Comparison of ENCODE assay signal across 2 cellular contexts in the genomic region with DNA sequence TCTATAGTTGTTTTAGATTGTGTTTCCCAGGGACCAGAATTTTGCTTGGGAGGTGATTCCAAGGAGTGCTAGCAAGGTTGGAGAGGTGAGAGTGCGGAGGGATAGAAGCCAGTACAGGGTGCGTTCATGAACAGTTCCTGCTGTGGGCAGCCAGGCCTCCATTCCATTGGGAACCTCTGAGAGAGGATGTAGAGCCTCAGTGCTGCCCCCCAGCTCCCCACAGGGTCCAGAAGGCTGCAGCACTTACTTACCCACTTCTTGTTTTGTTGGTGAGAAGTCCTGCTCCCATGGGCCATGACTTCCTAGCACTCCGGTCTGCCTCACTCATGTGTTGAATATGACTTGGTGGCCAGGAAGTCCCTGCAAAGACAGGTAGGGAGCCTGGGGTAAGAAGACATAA.
TF ChIP-seq lines count a peak whose summit lies in the region.

No MANE protein-coding gene starts in this region.

TF ChIP-seq in SK-N-SH, 30 proteins besides CTCF, POLR2A, EP300 and RAD21 (continued from another document):
- TF ChIP-seq ELF1 (IDR thresholded peaks at IDR 0.05): no peak
- TF ChIP-seq NRF1 (IDR thresholded peaks at IDR 0.05; ENCODE audit: low read depth, low read length): no peak
- TF ChIP-seq, protein P1, sequence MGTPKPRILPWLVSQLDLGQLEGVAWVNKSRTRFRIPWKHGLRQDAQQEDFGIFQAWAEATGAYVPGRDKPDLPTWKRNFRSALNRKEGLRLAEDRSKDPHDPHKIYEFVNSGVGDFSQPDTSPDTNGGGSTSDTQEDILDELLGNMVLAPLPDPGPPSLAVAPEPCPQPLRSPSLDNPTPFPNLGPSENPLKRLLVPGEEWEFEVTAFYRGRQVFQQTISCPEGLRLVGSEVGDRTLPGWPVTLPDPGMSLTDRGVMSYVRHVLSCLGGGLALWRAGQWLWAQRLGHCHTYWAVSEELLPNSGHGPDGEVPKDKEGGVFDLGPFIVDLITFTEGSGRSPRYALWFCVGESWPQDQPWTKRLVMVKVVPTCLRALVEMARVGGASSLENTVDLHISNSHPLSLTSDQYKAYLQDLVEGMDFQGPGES (IDR thresholded peaks at IDR 0.05; ENCODE audit: low read depth, low read length): no peak
- no peak for TF ChIP-seq POLR2AphosphoS5 (IDR thresholded peaks at IDR 0.05; ENCODE audit: low read depth, low read length)
- TF ChIP-seq RFX5 (IDR thresholded peaks at IDR 0.05; ENCODE audit: low read length): no peak
- no peak for TF ChIP-seq GATA2 (CRISPR knock-in tag; IDR thresholded peaks at IDR 0.05)
- no peak for TF ChIP-seq TAF1 (IDR thresholded peaks at IDR 0.05; ENCODE audit: borderline replicate concordance, low read depth, low read length)

TF ChIP-seq in SK-N-SH treated with all-trans-retinoic acid at 6 μM for 48 hours, 23 proteins besides CTCF, POLR2A, EP300 and RAD21 (continued from another document):
- TF ChIP-seq, protein P2, sequence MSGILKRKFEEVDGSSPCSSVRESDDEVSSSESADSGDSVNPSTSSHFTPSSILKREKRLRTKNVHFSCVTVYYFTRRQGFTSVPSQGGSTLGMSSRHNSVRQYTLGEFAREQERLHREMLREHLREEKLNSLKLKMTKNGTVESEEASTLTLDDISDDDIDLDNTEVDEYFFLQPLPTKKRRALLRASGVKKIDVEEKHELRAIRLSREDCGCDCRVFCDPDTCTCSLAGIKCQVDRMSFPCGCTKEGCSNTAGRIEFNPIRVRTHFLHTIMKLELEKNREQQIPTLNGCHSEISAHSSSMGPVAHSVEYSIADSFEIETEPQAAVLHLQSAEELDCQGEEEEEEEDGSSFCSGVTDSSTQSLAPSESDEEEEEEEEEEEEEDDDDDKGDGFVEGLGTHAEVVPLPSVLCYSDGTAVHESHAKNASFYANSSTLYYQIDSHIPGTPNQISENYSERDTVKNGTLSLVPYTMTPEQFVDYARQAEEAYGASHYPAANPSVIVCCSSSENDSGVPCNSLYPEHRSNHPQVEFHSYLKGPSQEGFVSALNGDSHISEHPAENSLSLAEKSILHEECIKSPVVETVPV (CRISPR knock-in tag; IDR thresholded peaks at IDR 0.05): no peak
- no peak for TF ChIP-seq PPARA (CRISPR knock-in tag; IDR thresholded peaks at IDR 0.05; ENCODE audit: borderline replicate concordance)
- no peak for TF ChIP-seq CSDC2 (CRISPR knock-in tag; IDR thresholded peaks at IDR 0.05)
- no peak for TF ChIP-seq BACH2 (CRISPR knock-in tag; IDR thresholded peaks at IDR 0.05; ENCODE audit: borderline replicate concordance)
- no peak for TF ChIP-seq ARNTL (CRISPR knock-in tag; IDR thresholded peaks at IDR 0.05; ENCODE audit: borderline replicate concordance, low read depth)
- no peak for TF ChIP-seq ZFP30 (CRISPR knock-in tag; IDR thresholded peaks at IDR 0.05)
- TF ChIP-seq ESRRG (CRISPR knock-in tag; IDR thresholded peaks at IDR 0.05): no peak
- no peak for TF ChIP-seq RARB (CRISPR knock-in tag; IDR thresholded peaks at IDR 0.05)
- TF ChIP-seq, protein P3, sequence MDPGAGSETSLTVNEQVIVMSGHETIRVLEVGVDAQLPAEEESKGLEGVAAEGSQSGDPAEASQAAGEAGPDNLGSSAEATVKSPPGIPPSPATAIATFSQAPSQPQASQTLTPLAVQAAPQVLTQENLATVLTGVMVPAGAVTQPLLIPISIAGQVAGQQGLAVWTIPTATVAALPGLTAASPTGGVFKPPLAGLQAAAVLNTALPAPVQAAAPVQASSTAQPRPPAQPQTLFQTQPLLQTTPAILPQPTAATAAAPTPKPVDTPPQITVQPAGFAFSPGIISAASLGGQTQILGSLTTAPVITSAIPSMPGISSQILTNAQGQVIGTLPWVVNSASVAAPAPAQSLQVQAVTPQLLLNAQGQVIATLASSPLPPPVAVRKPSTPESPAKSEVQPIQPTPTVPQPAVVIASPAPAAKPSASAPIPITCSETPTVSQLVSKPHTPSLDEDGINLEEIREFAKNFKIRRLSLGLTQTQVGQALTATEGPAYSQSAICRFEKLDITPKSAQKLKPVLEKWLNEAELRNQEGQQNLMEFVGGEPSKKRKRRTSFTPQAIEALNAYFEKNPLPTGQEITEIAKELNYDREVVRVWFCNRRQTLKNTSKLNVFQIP (CRISPR knock-in tag; IDR thresholded peaks at IDR 0.05; ENCODE audit: borderline replicate concordance, low read depth): no peak
- TF ChIP-seq, protein P4, sequence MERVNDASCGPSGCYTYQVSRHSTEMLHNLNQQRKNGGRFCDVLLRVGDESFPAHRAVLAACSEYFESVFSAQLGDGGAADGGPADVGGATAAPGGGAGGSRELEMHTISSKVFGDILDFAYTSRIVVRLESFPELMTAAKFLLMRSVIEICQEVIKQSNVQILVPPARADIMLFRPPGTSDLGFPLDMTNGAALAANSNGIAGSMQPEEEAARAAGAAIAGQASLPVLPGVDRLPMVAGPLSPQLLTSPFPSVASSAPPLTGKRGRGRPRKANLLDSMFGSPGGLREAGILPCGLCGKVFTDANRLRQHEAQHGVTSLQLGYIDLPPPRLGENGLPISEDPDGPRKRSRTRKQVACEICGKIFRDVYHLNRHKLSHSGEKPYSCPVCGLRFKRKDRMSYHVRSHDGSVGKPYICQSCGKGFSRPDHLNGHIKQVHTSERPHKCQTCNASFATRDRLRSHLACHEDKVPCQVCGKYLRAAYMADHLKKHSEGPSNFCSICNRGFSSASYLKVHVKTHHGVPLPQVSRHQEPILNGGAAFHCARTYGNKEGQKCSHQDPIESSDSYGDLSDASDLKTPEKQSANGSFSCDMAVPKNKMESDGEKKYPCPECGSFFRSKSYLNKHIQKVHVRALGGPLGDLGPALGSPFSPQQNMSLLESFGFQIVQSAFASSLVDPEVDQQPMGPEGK (CRISPR knock-in tag; IDR thresholded peaks at IDR 0.05; ENCODE audit: borderline replicate concordance): no peak
- TF ChIP-seq ZNF8 (CRISPR knock-in tag; IDR thresholded peaks at IDR 0.05): no peak
- TF ChIP-seq ZNF70 (CRISPR knock-in tag; IDR thresholded peaks at IDR 0.05): no peak
